In the genomic region with DNA sequence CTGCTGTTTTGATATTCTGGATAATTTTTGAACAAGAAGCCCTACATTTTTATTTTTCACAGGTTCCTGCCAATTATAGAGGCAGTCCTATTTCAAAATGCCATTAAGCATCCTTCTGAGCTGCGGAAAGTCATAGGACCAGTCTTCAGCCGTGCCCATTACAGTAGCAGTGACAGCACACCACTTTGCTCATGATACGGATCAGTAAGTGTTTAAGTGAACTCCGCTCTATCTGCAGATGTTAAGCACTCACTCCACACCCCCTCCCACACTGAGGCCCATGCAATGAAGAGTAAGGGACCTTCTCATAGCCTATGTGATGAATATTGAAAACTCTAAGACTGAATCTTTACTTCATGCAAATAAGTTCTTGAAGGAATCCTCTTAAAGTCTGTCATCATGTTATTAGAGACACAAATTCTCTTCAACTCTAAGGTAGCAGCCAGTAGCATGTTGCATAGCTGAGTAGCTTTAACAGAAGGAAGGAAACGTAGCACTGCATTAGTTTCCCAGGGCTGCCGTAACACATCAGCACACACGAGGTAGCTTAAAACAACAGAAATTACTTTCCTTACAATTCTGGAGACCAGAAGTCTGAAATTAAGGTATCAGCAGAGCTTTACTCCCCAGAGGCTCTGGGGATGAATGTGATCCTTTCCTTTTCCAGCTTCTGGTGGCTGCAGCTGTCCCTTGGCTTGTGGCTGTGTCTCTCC, we compare ENCODE assay signal across 19 cellular contexts. TPM values are rescaled to one million over a fixed set of nuclear protein-coding genes. Genes with fewer than 3 reads are reported as not detected.
DNase-seq lines count a peak whose midpoint lies in the region; ATAC-seq and TF ChIP-seq lines count a peak whose summit lies in the region.
"Had no signal": no experiment of that assay in that cellular context is flagged by ENCODE, and none has a peak within 500 bp of the region (broad histone marks: within the 10 kb centered on the region; RNA-seq: fewer than 3 reads in every experiment).

No MANE protein-coding gene starts in this region.

- H3K4me1 Mint-ChIP-seq in memory B cell (peaks cover 36% of the 10 kb centered on the region), Calu3 (ENCODE audit: low read depth, unreplicated experiment) (no peaks in the 10 kb centered on the region)
- H3K4me1 Mint-ChIP-seq: CD4-positive, CD25-positive, alpha-beta regulatory T cell had no signal

- H3K4me2 ChIP-seq in OCI-LY7 (ENCODE audit: low read length) = no peak overlapping the region
- H3K4me2 ChIP-seq: A549 had no signal

- H3K36me3 Mint-ChIP-seq in memory B cell (peaks cover 1% of the 10 kb centered on the region), Calu3 (ENCODE audit: insufficient read depth, unreplicated experiment) (no peaks in the 10 kb centered on the region)
- H3K36me3 Mint-ChIP-seq: CD4-positive, CD25-positive, alpha-beta regulatory T cell had no signal

- CTCF ChIA-PET in OCI-LY7 (lab: Charles Lee; ENCODE audit: unreplicated experiment) = no interaction called here
- CTCF ChIA-PET in Calu3 (lab: Charles Lee) = no interaction called here

- no peak for TF ChIP-seq CTCF in BE2C (IDR thresholded peaks at IDR 0.05; ENCODE audit: low read depth, low read length)
- TF ChIP-seq CTCF in OCI-LY7 (conservative IDR thresholded peaks at IDR 0.05; ENCODE audit: low read length) = no peak
- TF ChIP-seq CTCF in Calu3 (IDR thresholded peaks at IDR 0.05; ENCODE audit: unreplicated experiment) = no peak

- H3K27ac Mint-ChIP-seq in memory B cell = no peak overlapping the region
- no peak overlapping the region for H3K27ac Mint-ChIP-seq in Calu3 (ENCODE audit: unreplicated experiment)
- H3K27ac Mint-ChIP-seq: CD4-positive, CD25-positive, alpha-beta regulatory T cell had no signal

- H3K27ac ChIP-seq in OCI-LY7 (ENCODE audit: low read depth, low read length, poor library complexity, severe bottlenecking) = no peak overlapping the region
- H3K27ac ChIP-seq: SJSA1 had no signal

- POLR2A ChIA-PET in OCI-LY7 (lab: Charles Lee) = interaction anchor here (0.7 to 1.0 kb wide), 2 partner anchors 8 to 104 kb away, joined by 3 to 4 read pairs; no protein-coding TSS in a partner anchor

- BruUV-seq in OCI-LY7 (replicated peaks; lab: Mats Ljungman, UMichigan) (no TSS peak), Calu3 (replicated peaks; lab: Mats Ljungman, UMichigan) (no TSS peak)

- intact Hi-C loops in OCI-LY7 (cut with micrococcal nuclease; ENCODE audit: unreplicated experiment) (no loop called here), Calu3 (cut with micrococcal nuclease; ENCODE audit: unreplicated experiment) (no loop called here)

- peak; percentile 82 for DNase-seq in BE2C
- peak; percentile 51 for DNase-seq in NCI-H1092 (lab: John Stamatoyannopoulos, UW)
- peak; percentile 26 for DNase-seq in OCI-LY7 (ENCODE audit: low spot score)
- DNase-seq in memory B cell (ENCODE audit: low spot score in 2 of 2) = no peak
- DNase-seq in NCI-H146 (lab: John Stamatoyannopoulos, UW) = no peak
- no peak for DNase-seq in KG1 (lab: John Stamatoyannopoulos, UW)
- no peak for DNase-seq in Calu3
- no peak for DNase-seq in GDM1 (lab: John Stamatoyannopoulos, UW)
- DNase-seq: CD4-positive, CD25-positive, alpha-beta regulatory T cell; GOT3; Karpas-422; MG63; NCI-H1417 treated with DMSO at 0.1 percent for 48 hours; NCI-H2029; NCI-H2227 treated with DMSO at 0.1 percent for 48 hours had no signal

- no peaks in the 10 kb centered on the region for H3K36me3 ChIP-seq in BE2C
- H3K36me3 ChIP-seq in OCI-LY7 (ENCODE audit: insufficient read depth, low read length) = no peaks in the 10 kb centered on the region
- H3K36me3 ChIP-seq: MG63, SJSA1 had no signal

- H4K20me1 ChIP-seq in OCI-LY7 (ENCODE audit: insufficient read depth, low read length) = no peaks in the 10 kb centered on the region

- H3K4me3 ChIP-seq in BE2C (ENCODE audit: low read depth, low read length) (peak overlapping the region; percentile 33), OCI-LY7 (ENCODE audit: low read depth, low read length, poor library complexity, severe bottlenecking) (no peak overlapping the region)
- H3K4me3 ChIP-seq: A549, GM12878, MG63, SJSA1 had no signal

- H2AFZ ChIP-seq in OCI-LY7 (ENCODE audit: low read length) = peak overlapping the region; percentile 59

- H3K9me3 ChIP-seq in BE2C (no peaks in the 10 kb centered on the region), OCI-LY7 (ENCODE audit: low read length) (no peaks in the 10 kb centered on the region)
- H3K9me3 ChIP-seq: A549, MG63, SJSA1 had no signal

- no peaks in the 10 kb centered on the region for H3K9me2 ChIP-seq in OCI-LY7 (ENCODE audit: insufficient read depth, low read length)

- H3K9me3 Mint-ChIP-seq in memory B cell (no peaks in the 10 kb centered on the region), Calu3 (ENCODE audit: low read depth, unreplicated experiment) (no peaks in the 10 kb centered on the region)

- peaks cover 2% of the 10 kb centered on the region for H3K27me3 Mint-ChIP-seq in memory B cell
- H3K27me3 Mint-ChIP-seq in Calu3 (ENCODE audit: unreplicated experiment) = peaks cover 37% of the 10 kb centered on the region
- H3K27me3 Mint-ChIP-seq: CD4-positive, CD25-positive, alpha-beta regulatory T cell had no signal

- H3K4me1 ChIP-seq in BE2C = peaks cover 14% of the 10 kb centered on the region
- H3K4me1 ChIP-seq in OCI-LY7 (ENCODE audit: insufficient read depth, low read length, poor library complexity, severe bottlenecking) = peaks cover 16% of the 10 kb centered on the region
- H3K4me1 ChIP-seq: SJSA1 had no signal

- H3K27me3 ChIP-seq in BE2C = no peaks in the 10 kb centered on the region
- H3K27me3 ChIP-seq: MG63 had no signal

- H3K4me3 Mint-ChIP-seq in memory B cell (no peak overlapping the region), Calu3 (ENCODE audit: low read depth, unreplicated experiment) (no peak overlapping the region)
- H3K4me3 Mint-ChIP-seq: CD4-positive, CD25-positive, alpha-beta regulatory T cell had no signal

- H3K79me2 ChIP-seq in OCI-LY7 (ENCODE audit: insufficient read depth, low read depth, low read length) = no peaks in the 10 kb centered on the region

- peak; percentile 32 for ATAC-seq in memory B cell (ENCODE audit: low read depth)
- ATAC-seq: A549, GM12878 had no signal

RNA-seq across cellular contexts. Expression of gene TAF11L2, which starts 20.3 kb away (rescaled TPM):
- not detected for polyA plus RNA-seq in BE2C (2012; ENCODE audit: insufficient read depth, insufficient read length, low read depth)
- not detected in 2 replicates for total RNA-seq in OCI-LY7 (2014; rRNA removed; shearing (Covaris generic))
- total RNA-seq in OCI-LY7 (2022) = not detected in 2 replicates
- not detected in 2 replicates for total RNA-seq in Calu3 (2022)
- total RNA-seq: CD4-positive, CD25-positive, alpha-beta regulatory T cell; G401; GM12878; SJSA1 had no signal
- polyA plus RNA-seq: A549; CD4-positive, CD25-positive, alpha-beta regulatory T cell; GM12878 had no signal

RNA-seq across cellular contexts. Expression of gene TAF11L3, which starts 40.5 kb away (rescaled TPM):
- not detected for polyA plus RNA-seq in BE2C (2012; ENCODE audit: insufficient read depth, insufficient read length, low read depth)
- not detected in 2 replicates for total RNA-seq in OCI-LY7 (2014; rRNA removed; shearing (Covaris generic))
- total RNA-seq in OCI-LY7 (2022) = not detected in 2 replicates
- not detected in 2 replicates for total RNA-seq in Calu3 (2022)
- total RNA-seq: CD4-positive, CD25-positive, alpha-beta regulatory T cell; G401; GM12878; SJSA1 had no signal
- polyA plus RNA-seq: A549; CD4-positive, CD25-positive, alpha-beta regulatory T cell; GM12878 had no signal

RNA-seq across cellular contexts. Expression of gene TAF11L4, which starts 43.9 kb away (rescaled TPM):
- not detected for polyA plus RNA-seq in BE2C (2012; ENCODE audit: insufficient read depth, insufficient read length, low read depth)
- not detected in 2 replicates for total RNA-seq in OCI-LY7 (2014; rRNA removed; shearing (Covaris generic))
- total RNA-seq in OCI-LY7 (2022) (not detected in 2 replicates), Calu3 (2022) (not detected in 2 replicates)
- total RNA-seq: CD4-positive, CD25-positive, alpha-beta regulatory T cell; G401; GM12878; SJSA1 had no signal
- polyA plus RNA-seq: A549; CD4-positive, CD25-positive, alpha-beta regulatory T cell; GM12878 had no signal

RNA-seq across cellular contexts. Expression of gene TAF11L5, which starts 47.3 kb away (rescaled TPM):
- polyA plus RNA-seq in BE2C (2012; ENCODE audit: insufficient read depth, insufficient read length, low read depth) = not detected
- not detected in 2 replicates for total RNA-seq in OCI-LY7 (2014; rRNA removed; shearing (Covaris generic))
- not detected in 2 replicates for total RNA-seq in OCI-LY7 (2022)
- total RNA-seq in Calu3 (2022) = not detected in 2 replicates
- total RNA-seq: CD4-positive, CD25-positive, alpha-beta regulatory T cell; G401; GM12878; SJSA1 had no signal
- polyA plus RNA-seq: A549; CD4-positive, CD25-positive, alpha-beta regulatory T cell; GM12878 had no signal

RNA-seq across cellular contexts. Expression of gene TAF11L6, which starts 50.8 kb away (rescaled TPM):
- not detected for polyA plus RNA-seq in BE2C (2012; ENCODE audit: insufficient read depth, insufficient read length, low read depth)
- total RNA-seq in OCI-LY7 (2014; rRNA removed; shearing (Covaris generic)) = not detected in 2 replicates
- not detected in 2 replicates for total RNA-seq in OCI-LY7 (2022)
- total RNA-seq in Calu3 (2022) = not detected in 2 replicates
- total RNA-seq: CD4-positive, CD25-positive, alpha-beta regulatory T cell; G401; GM12878; SJSA1 had no signal
- polyA plus RNA-seq: A549; CD4-positive, CD25-positive, alpha-beta regulatory T cell; GM12878 had no signal

Comparison
In these comparisons a context has a peak if more than half of its experiments do, and no peak if none do; other contexts are left out.
1. DNase-seq: peak in BE2C (single experiment), NCI-H1092 (single experiment) and OCI-LY7 (single experiment); none in memory B cell (0 of 2), NCI-H146 (single experiment), KG1 (single experiment), Calu3 (single experiment) and GDM1 (single experiment).